12 cellular contexts compared by ENCODE assay signal in the genomic region with DNA sequence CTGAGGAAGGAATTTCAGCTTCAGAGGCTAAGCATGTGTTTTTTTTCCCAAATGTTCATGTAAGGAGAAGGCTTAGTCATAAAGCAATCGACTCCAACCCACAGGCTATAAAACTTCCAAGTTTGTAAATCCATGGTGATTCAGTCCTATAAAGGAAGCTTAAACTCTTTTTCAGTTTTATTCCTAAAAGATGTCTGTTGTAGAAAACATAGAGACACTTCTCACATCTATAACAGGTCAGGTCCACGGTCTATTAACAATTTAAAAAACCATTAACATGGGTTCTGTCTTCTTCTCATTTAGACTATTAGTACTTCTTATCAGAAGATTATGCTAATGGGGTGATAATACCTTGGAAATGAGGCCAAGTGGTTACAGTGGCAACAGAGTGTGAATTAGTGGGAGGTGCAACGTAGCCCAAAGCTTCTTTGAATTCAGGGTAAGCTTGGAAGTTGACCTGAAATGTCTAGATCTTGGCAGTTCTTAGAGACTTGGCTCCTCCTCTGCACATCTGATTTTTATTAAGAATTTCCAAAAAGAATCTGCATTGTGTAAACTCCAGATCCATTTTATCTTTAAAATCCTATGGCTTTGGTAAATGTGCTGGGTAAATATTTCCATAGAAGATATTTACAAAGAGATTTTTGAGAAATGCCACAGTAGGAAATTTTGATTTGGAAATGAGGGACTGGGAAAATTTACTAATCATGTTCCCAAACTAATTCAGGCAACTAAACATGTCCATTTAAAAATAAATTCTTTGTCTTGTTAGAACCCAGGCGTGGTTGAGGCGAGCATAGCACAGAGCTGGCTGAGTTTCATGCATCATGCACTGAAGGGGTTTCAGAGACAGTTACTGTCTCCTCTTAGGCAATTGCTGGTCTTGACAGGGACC.
DNase-seq lines count a peak whose midpoint lies in the region; ATAC-seq, FAIRE-seq and TF ChIP-seq lines count a peak whose summit lies in the region.
"Had no signal": no experiment of that assay in that cellular context is flagged by ENCODE, and none has a peak within 500 bp of the region (broad histone marks: within the 10 kb centered on the region; RNA-seq: fewer than 3 reads in every experiment).

No MANE protein-coding gene starts in this region.

- H3K27me3 ChIP-seq in bronchial epithelial cell (ENCODE audit: control insufficient read depth, insufficient read depth, low read length), result no peaks in the 10 kb centered on the region
- H3K27me3 ChIP-seq in kidney epithelial cell (ENCODE audit: control insufficient read depth, insufficient read depth, low read length), result peaks cover 4% of the 10 kb centered on the region
- no peaks in the 10 kb centered on the region for H3K27me3 ChIP-seq in aorta (ENCODE audit: control insufficient read depth in 1 of 2, insufficient read depth in 2 of 2, low read length in 1 of 2)

- 19 to 21% methylated on average over 5 of the region's 5 CpGs for WGBS in aorta, 2 donors

- H3K36me3 ChIP-seq in bronchial epithelial cell (ENCODE audit: control insufficient read depth, insufficient read depth, low read length), result no peaks in the 10 kb centered on the region
- no peaks in the 10 kb centered on the region for H3K36me3 ChIP-seq in kidney epithelial cell (ENCODE audit: control insufficient read depth, insufficient read depth, low read length)
- H3K36me3 ChIP-seq in aorta (ENCODE audit: control insufficient read depth in 1 of 2, insufficient read depth in 2 of 2, low read length in 1 of 2), result peaks cover 0 to 4% of the 10 kb centered on the region in 2 donors
- H3K36me3 ChIP-seq: cardiac muscle cell had no signal

- intact Hi-C loops in aorta (cut with DNase I), result loop anchor here in 1 of 2 donors (5.0 kb wide), 1 partner anchor 87 kb away; the partner anchor contains the start of gene EML1

- no peaks in the 10 kb centered on the region for H3K4me1 ChIP-seq in aorta (ENCODE audit: control insufficient read depth in 1 of 2, insufficient read depth in 2 of 2, low read length in 2 of 2)

- ATAC-seq in aorta (ENCODE audit: low FRiP score), result peak; percentile 59
- no peak for ATAC-seq in GM21360 (IDR thresholded peaks at IDR 0.05; ENCODE audit: unreplicated experiment)

- FAIRE-seq in bronchial epithelial cell (lab: Jason Lieb, UNC), result no peak

- H3K4me3 ChIP-seq in bronchial epithelial cell (ENCODE audit: low read depth, low read length) (no peak overlapping the region), kidney epithelial cell (ENCODE audit: low read depth, low read length) (no peak overlapping the region), aorta (ENCODE audit: low read length in 2 of 2) (no peak overlapping the region)
- H3K4me3 ChIP-seq: cardiac muscle cell had no signal

- H3K9me3 ChIP-seq in aorta (ENCODE audit: control insufficient read depth, low read length), result no peaks in the 10 kb centered on the region

- no peak for TF ChIP-seq CTCF in bronchial epithelial cell (IDR thresholded peaks at IDR 0.05; ENCODE audit: insufficient read depth, low read length, severe bottlenecking)
- TF ChIP-seq CTCF in kidney epithelial cell (IDR thresholded peaks at IDR 0.05; ENCODE audit: insufficient read depth, low read length, poor library complexity, severe bottlenecking), result no peak

- peak overlapping the region in 1 of 2 donors; percentile 21 for H3K27ac ChIP-seq in aorta (ENCODE audit: low read depth in 1 of 2, low read length in 2 of 2)
- H3K27ac ChIP-seq: 22Rv1, cardiac muscle cell had no signal

- DNase-seq in DMS 273 (lab: John Stamatoyannopoulos, UW; ENCODE audit: unreplicated experiment) (peak; percentile 14), DMS 273 treated with DMSO at 0.1 percent for 48 hours (lab: John Stamatoyannopoulos, UW) (no peak), bronchial epithelial cell (ENCODE audit: low read depth) (peak; percentile 39), kidney epithelial cell (ENCODE audit: low read depth) (peak; percentile 56), aorta (no peak), amygdala (lab: John Stamatoyannopoulos, UW) (no peak), GOT3 (lab: John Stamatoyannopoulos, UW) (no peak)
- DNase-seq: activated CD4-positive, alpha-beta memory T cell treated with anti-CD3 and anti-CD28 coated beads, Interleukin-2, amount 10 ng/mL, durations not matched to agents 7 days and 5 days; NCI-H2081 had no signal

Comparison
In these comparisons a context has a peak if more than half of its experiments do, and no peak if none do; other contexts are left out.
1. DNase-seq: peak in DMS 273 (single experiment), bronchial epithelial cell (single experiment) and kidney epithelial cell (single experiment); none in DMS 273 treated with DMSO at 0.1 percent for 48 hours (single experiment), aorta (0 of 2), amygdala (0 of 56) and GOT3 (single experiment).